ENCODE assay signal across 8 cellular contexts in genomic region chr6:6365242-6365641, GRCh38. TPM values are rescaled to one million over a fixed set of nuclear protein-coding genes. Genes with fewer than 3 reads are reported as not detected.
"Had no signal": no experiment of that assay in that cellular context is flagged by ENCODE, and none has a peak within 500 bp of the region (broad histone marks: within the 10 kb centered on the region; RNA-seq: fewer than 3 reads in every experiment).

No MANE protein-coding gene starts in this region.

- DNase-seq: IMR-90, KBM-7, KG1 had no signal

- H3K27ac ChIP-seq: HL-60 had no signal

- H3K4me3 ChIP-seq: K562 had no signal

RNA-seq across cellular contexts. Expression of gene F13A1, which starts 44.8 kb away (rescaled TPM):
- total RNA-seq: HepG2, HT-29, HT1080, IMR-90 had no signal
- polyA plus RNA-seq: HepG2, IMR-90, K562 had no signal
